ENCODE assay signal across 10 cellular contexts in genomic region chr12:52049286-52049685, GRCh38. TPM values are rescaled to one million over a fixed set of nuclear protein-coding genes. Genes with fewer than 3 reads are reported as not detected.
DNase-seq lines count a peak whose midpoint lies in the region; ATAC-seq and TF ChIP-seq lines count a peak whose summit lies in the region.
"Had no signal": no experiment of that assay in that cellular context is flagged by ENCODE, and none has a peak within 500 bp of the region (broad histone marks: within the 10 kb centered on the region; RNA-seq: fewer than 3 reads in every experiment).

No MANE protein-coding gene starts in this region.

- no peaks in the 10 kb centered on the region for H3K27me3 ChIP-seq in heart left ventricle
- H3K27me3 ChIP-seq in testis = no peaks in the 10 kb centered on the region

- peak overlapping the region; percentile 98 for H3K27ac Mint-ChIP-seq in activated CD8-positive, alpha-beta T cell treated with anti-CD3 and anti-CD28 coated beads, Interleukin-2, amount 10 ng/mL, durations not matched to agents 7 days and 5 days
- peak overlapping the region; percentile 98 for H3K27ac Mint-ChIP-seq in memory B cell

- H3K9me3 ChIP-seq in heart left ventricle = no peaks in the 10 kb centered on the region
- no peaks in the 10 kb centered on the region for H3K9me3 ChIP-seq in testis

- peaks cover 12 to 93% (median 56%) of the 10 kb centered on the region in 12 donors for H3K4me1 ChIP-seq in heart left ventricle
- peaks cover 49% of the 10 kb centered on the region for H3K4me1 ChIP-seq in testis

- no peaks in the 10 kb centered on the region for H3K27me3 Mint-ChIP-seq in activated CD8-positive, alpha-beta T cell treated with anti-CD3 and anti-CD28 coated beads, Interleukin-2, amount 10 ng/mL, durations not matched to agents 7 days and 5 days (ENCODE audit: low read depth)
- H3K27me3 Mint-ChIP-seq in memory B cell = no peaks in the 10 kb centered on the region

- peaks cover 61% of the 10 kb centered on the region for H3K4me1 Mint-ChIP-seq in activated CD8-positive, alpha-beta T cell treated with anti-CD3 and anti-CD28 coated beads, Interleukin-2, amount 10 ng/mL, durations not matched to agents 7 days and 5 days (ENCODE audit: low read depth)
- H3K4me1 Mint-ChIP-seq in memory B cell = peaks cover 40% of the 10 kb centered on the region

- CTCF ChIA-PET in activated CD8-positive, alpha-beta T cell treated with anti-CD3 and anti-CD28 coated beads, Interleukin-2, amount 10 ng/mL, durations not matched to agents 7 days and 5 days (lab: Charles Lee) = interaction anchor here (18.7 kb wide), 1 partner anchor 25 kb away, joined by 290 read pairs; no protein-coding TSS in a partner anchor

- H3K4me3 ChIP-seq in heart left ventricle = no peak overlapping the region
- no peak overlapping the region for H3K4me3 ChIP-seq in testis

- 74 to 83% (median 79%) methylated on average over 4 of the region's 4 CpGs for WGBS in heart left ventricle, 4 donors
- 63 to 71% methylated on average over 3 to 4 of the region's 4 CpGs for WGBS in testis, 2 donors

- DNase-seq in heart left ventricle (no peak), Right ventricle myocardium superior (no peak), memory B cell (ENCODE audit: low spot score in 2 of 2) (no peak), testis (no peak), NCI-H187 treated with DMSO at 0.1 percent for 48 hours (lab: John Stamatoyannopoulos, UW) (no peak)
- no peak for DNase-seq in activated CD8-positive, alpha-beta T cell treated with anti-CD3 and anti-CD28 coated beads, Interleukin-2, amount 10 ng/mL, durations not matched to agents 7 days and 5 days
- DNase-seq in activated effector memory CD4-positive, alpha-beta T cell treated with Interleukin-2 at 50 U/mL for 16 hours = no peak
- DNase-seq: AML-193, T1000 had no signal

- intact Hi-C loops in heart left ventricle (cut with DNase I) (no loop called here), Right ventricle myocardium superior (cut with DNase I) (no loop called here), testis (cut with DNase I; ENCODE audit: low total_unique reads) (no loop called here)

- H3K4me3 Mint-ChIP-seq in activated CD8-positive, alpha-beta T cell treated with anti-CD3 and anti-CD28 coated beads, Interleukin-2, amount 10 ng/mL, durations not matched to agents 7 days and 5 days = peak overlapping the region; percentile 16
- peak overlapping the region; percentile 92 for H3K4me3 Mint-ChIP-seq in memory B cell

- H3K9me3 Mint-ChIP-seq in activated CD8-positive, alpha-beta T cell treated with anti-CD3 and anti-CD28 coated beads, Interleukin-2, amount 10 ng/mL, durations not matched to agents 7 days and 5 days (ENCODE audit: insufficient read depth) = no peaks in the 10 kb centered on the region
- no peaks in the 10 kb centered on the region for H3K9me3 Mint-ChIP-seq in memory B cell

- POLR2A ChIA-PET in activated CD8-positive, alpha-beta T cell treated with anti-CD3 and anti-CD28 coated beads, Interleukin-2, amount 10 ng/mL, durations not matched to agents 7 days and 5 days (lab: Charles Lee) = no interaction called here

- TF ChIP-seq CTCF in heart left ventricle (IDR thresholded peaks at IDR 0.05) (no peak), testis (IDR thresholded peaks at IDR 0.05) (no peak)

- H3K27ac ChIP-seq in heart left ventricle (peak overlapping the region in 8 of 12 donors; percentile 89 to 99 (median 98)), testis (peak overlapping the region; percentile 94 to 96)

- H3K36me3 ChIP-seq in heart left ventricle (peaks cover 0 to 16% (median 7%) of the 10 kb centered on the region in 9 donors), testis (ENCODE audit: low read depth, missing control alignments) (no peaks in the 10 kb centered on the region)

- ATAC-seq in heart left ventricle = no peak
- ATAC-seq in Right ventricle myocardium superior (ENCODE audit: poor library complexity) = no peak
- no peak for ATAC-seq in activated CD8-positive, alpha-beta T cell treated with anti-CD3 and anti-CD28 coated beads, Interleukin-2, amount 10 ng/mL, durations not matched to agents 7 days and 5 days
- ATAC-seq in memory B cell (ENCODE audit: low read depth) = no peak
- ATAC-seq in GM19397 (IDR thresholded peaks at IDR 0.05; ENCODE audit: unreplicated experiment) = no peak

- H3K36me3 Mint-ChIP-seq in activated CD8-positive, alpha-beta T cell treated with anti-CD3 and anti-CD28 coated beads, Interleukin-2, amount 10 ng/mL, durations not matched to agents 7 days and 5 days (ENCODE audit: low read depth) = no peaks in the 10 kb centered on the region
- no peaks in the 10 kb centered on the region for H3K36me3 Mint-ChIP-seq in memory B cell

- no peak for TF ChIP-seq POLR2A in heart left ventricle (IDR thresholded peaks at IDR 0.05)
- TF ChIP-seq POLR2A in testis (IDR thresholded peaks at IDR 0.05) = no peak

RNA-seq across cellular contexts. Expression of gene NR4A1, which starts 2.0 kb away (rescaled TPM):
- total RNA-seq in heart left ventricle (100 to 1,000 TPM in 2 of 9 donors, 10 to 100 TPM in 7; 22.0 to 140 (median 42.0) TPM), Right ventricle myocardium superior (46.1 TPM), testis (10 to 100 TPM; 55.1 to 88.5 TPM)
- polyA plus RNA-seq in heart left ventricle (10 to 100 TPM; 59.5 to 66.3 TPM), testis (ENCODE audit: insufficient read depth, low read depth, low replicate concordance) (41.5 TPM)
- 1 to 10 TPM; 4.3 to 5.6 TPM for total RNA-seq in activated CD8-positive, alpha-beta T cell treated with anti-CD3 and anti-CD28 coated beads, Interleukin-2, amount 10 ng/mL, durations not matched to agents 7 days and 5 days

RNA-seq across cellular contexts. Expression of gene ATG101, which starts 20.5 kb away (rescaled TPM):
- total RNA-seq in heart left ventricle = 10 to 100 TPM; 18.9 to 46.7 (median 24.1) TPM
- 100 to 1,000 TPM in 1 of 2 donors, 10 to 100 TPM in 1; 22.1 to 108 TPM for polyA plus RNA-seq in heart left ventricle
- 23.5 TPM for total RNA-seq in Right ventricle myocardium superior
- 10 to 100 TPM; 28.8 to 31.1 TPM for total RNA-seq in activated CD8-positive, alpha-beta T cell treated with anti-CD3 and anti-CD28 coated beads, Interleukin-2, amount 10 ng/mL, durations not matched to agents 7 days and 5 days
- total RNA-seq in testis = 10 to 100 TPM; 52.6 to 64.5 TPM
- polyA plus RNA-seq in testis (ENCODE audit: insufficient read depth, low read depth, low replicate concordance) = 64.5 TPM

RNA-seq across cellular contexts. Expression of gene SMIM41, which starts 30.2 kb away (rescaled TPM):
- total RNA-seq in heart left ventricle = under 1 TPM in 3 of 9 donors, not detected in 6; 0.29 to 0.52 (median 0.32) TPM
- polyA plus RNA-seq in heart left ventricle = under 1 TPM; 0.08 to 0.65 TPM
- total RNA-seq in Right ventricle myocardium superior = 0.35 TPM
- not detected for total RNA-seq in activated CD8-positive, alpha-beta T cell treated with anti-CD3 and anti-CD28 coated beads, Interleukin-2, amount 10 ng/mL, durations not matched to agents 7 days and 5 days
- 10 to 100 TPM; 15.6 to 21.7 TPM for total RNA-seq in testis
- polyA plus RNA-seq in testis (ENCODE audit: insufficient read depth, low read depth, low replicate concordance) = 2.6 TPM

RNA-seq across cellular contexts. Expression of gene TAMALIN, which starts 42.5 kb away (rescaled TPM):
- total RNA-seq in heart left ventricle (10 to 100 TPM; 12.9 to 38.0 (median 17.6) TPM), Right ventricle myocardium superior (19.8 TPM), testis (10 to 100 TPM in 1 of 2 donors, 1 to 10 TPM in 1; 8.9 to 10.4 TPM)
- polyA plus RNA-seq in heart left ventricle (10 to 100 TPM; 17.8 to 26.5 TPM), testis (ENCODE audit: insufficient read depth, low read depth, low replicate concordance) (7.7 TPM)
- total RNA-seq in activated CD8-positive, alpha-beta T cell treated with anti-CD3 and anti-CD28 coated beads, Interleukin-2, amount 10 ng/mL, durations not matched to agents 7 days and 5 days = 10 to 100 TPM; 11.0 to 12.5 TPM

Comparison
In these comparisons a context has a peak if more than half of its experiments do, and no peak if none do; other contexts are left out.
1. RNA of gene SMIM41, which starts 30.2 kb away (total RNA-seq): 15.6 to 21.7 TPM in testis; 0.35 TPM in Right ventricle myocardium superior (single experiment), 0.29 to 0.52 TPM in heart left ventricle and not detected in activated CD8-positive, alpha-beta T cell treated with anti-CD3 and anti-CD28 coated beads, Interleukin-2, amount 10 ng/mL, durations not matched to agents 7 days and 5 days; every median in the first group is over 10 times any median in the second.